ENCODE assay signal across 20 cellular contexts in the genomic region with DNA sequence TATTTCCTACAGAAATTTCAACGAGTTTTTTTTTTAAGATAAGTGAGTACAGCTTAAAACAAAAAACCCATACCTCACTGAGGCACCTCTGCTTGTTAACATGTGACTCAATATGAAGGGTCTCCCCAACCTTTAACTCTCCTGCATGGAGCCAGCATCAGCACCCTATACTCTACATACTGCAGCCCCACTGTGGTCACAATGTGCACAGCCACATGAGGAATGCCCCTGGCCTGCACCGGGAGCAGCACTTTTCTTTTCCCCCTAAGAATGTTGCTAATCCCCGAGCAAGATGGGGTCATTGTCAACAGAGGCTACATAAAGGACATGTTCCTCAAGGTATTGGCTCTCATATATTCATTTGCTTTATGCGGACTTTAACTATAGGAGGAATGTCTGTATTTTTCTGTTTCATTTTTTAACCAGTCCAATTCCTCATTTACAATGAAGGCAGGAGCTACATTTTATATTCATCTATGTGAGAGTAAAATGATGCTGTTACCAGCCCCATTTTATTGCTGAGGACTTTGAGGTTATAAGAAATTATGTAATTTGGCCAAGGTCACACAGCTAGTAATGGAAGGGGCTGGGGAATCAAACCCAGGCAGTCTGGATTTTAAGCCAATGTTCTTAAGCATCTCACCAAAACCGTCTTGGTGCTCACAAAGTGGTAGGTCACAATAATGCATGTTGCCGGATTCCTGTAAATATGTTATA.
DNase-seq lines count a peak whose midpoint lies in the region; ATAC-seq, FAIRE-seq and TF ChIP-seq lines count a peak whose summit lies in the region.
"Had no signal": no experiment of that assay in that cellular context is flagged by ENCODE, and none has a peak within 500 bp of the region (broad histone marks: within the 10 kb centered on the region; RNA-seq: fewer than 3 reads in every experiment).

No MANE protein-coding gene starts in this region.

- TF ChIP-seq POLR2A in HepG2 (IDR thresholded peaks at IDR 0.05; ENCODE audit: insufficient read depth in 1 of 2, low read depth in 2 of 2, low read length in 2 of 2): no peak

- peak overlapping the region; percentile 67 to 71 for H3K27ac ChIP-seq in liver (ENCODE audit: low read depth in 1 of 2, low read length in 2 of 2)
- no peak overlapping the region for H3K27ac ChIP-seq in HepG2 (ENCODE audit: extremely low read length, insufficient read depth, low read length)
- H3K27ac ChIP-seq: 22Rv1, HL-60 had no signal

- no peak for FAIRE-seq in HepG2 (lab: Jason Lieb, UNC)
- FAIRE-seq: GM12891, K562 had no signal

- H3K4me1 Mint-ChIP-seq in WTC11: peaks cover 7% of the 10 kb centered on the region
- H3K4me1 Mint-ChIP-seq in activated CD4-positive, alpha-beta T cell treated with anti-CD3 and anti-CD28 coated beads, Interleukin-2, amount 10 ng/mL, durations not matched to agents 7 days and 5 days: peaks cover 4% of the 10 kb centered on the region
- H3K4me1 Mint-ChIP-seq in activated T-cell treated with anti-CD3 and anti-CD28 coated beads, Interleukin-2, amount 50 U/mL, for 72 hours (ENCODE audit: low read depth): no peaks in the 10 kb centered on the region
- no peaks in the 10 kb centered on the region for H3K4me1 Mint-ChIP-seq in activated naive CD8-positive, alpha-beta T cell treated with anti-CD3 and anti-CD28 coated beads for 36 hours

- H3K27ac Mint-ChIP-seq in WTC11: no peak overlapping the region
- no peak overlapping the region for H3K27ac Mint-ChIP-seq in activated CD4-positive, alpha-beta T cell treated with anti-CD3 and anti-CD28 coated beads, Interleukin-2, amount 10 ng/mL, durations not matched to agents 7 days and 5 days
- H3K27ac Mint-ChIP-seq in activated T-cell treated with anti-CD3 and anti-CD28 coated beads, Interleukin-2, amount 50 U/mL, for 72 hours: no peak overlapping the region
- H3K27ac Mint-ChIP-seq in activated naive CD8-positive, alpha-beta T cell treated with anti-CD3 and anti-CD28 coated beads for 36 hours: no peak overlapping the region
- H3K27ac Mint-ChIP-seq: CD4-positive, alpha-beta T cell; HFFc6 had no signal

- H3K4me3 ChIP-seq in liver (ENCODE audit: low read depth in 1 of 3, low read length in 3 of 3): no peak overlapping the region
- H3K4me3 ChIP-seq in HepG2 (replicated peaks in 1 of 3; ENCODE audit: insufficient read depth in 1 of 3, low read depth in 2 of 3, low read length in 3 of 3): no peak overlapping the region
- no peak overlapping the region for H3K4me3 ChIP-seq in mucosa of descending colon
- H3K4me3 ChIP-seq: K562 had no signal

- H3K79me2 ChIP-seq in HepG2 (ENCODE audit: insufficient read depth, low read length): no peaks in the 10 kb centered on the region

- H2AFZ ChIP-seq in HepG2 (ENCODE audit: low read length): no peak overlapping the region

- H3K4me3 Mint-ChIP-seq in WTC11: no peak overlapping the region
- H3K4me3 Mint-ChIP-seq in activated CD4-positive, alpha-beta T cell treated with anti-CD3 and anti-CD28 coated beads, Interleukin-2, amount 10 ng/mL, durations not matched to agents 7 days and 5 days: no peak overlapping the region
- H3K4me3 Mint-ChIP-seq in activated T-cell treated with anti-CD3 and anti-CD28 coated beads, Interleukin-2, amount 50 U/mL, for 72 hours: no peak overlapping the region
- H3K4me3 Mint-ChIP-seq in activated naive CD8-positive, alpha-beta T cell treated with anti-CD3 and anti-CD28 coated beads for 36 hours: no peak overlapping the region
- H3K4me3 Mint-ChIP-seq: CD4-positive, alpha-beta T cell; HFFc6 had no signal

- no TSS peak for BruUV-seq in HepG2 (replicated peaks; lab: Mats Ljungman, UMichigan)

- H3K36me3 Mint-ChIP-seq in WTC11: no peaks in the 10 kb centered on the region
- H3K36me3 Mint-ChIP-seq in activated CD4-positive, alpha-beta T cell treated with anti-CD3 and anti-CD28 coated beads, Interleukin-2, amount 10 ng/mL, durations not matched to agents 7 days and 5 days (ENCODE audit: low read depth): no peaks in the 10 kb centered on the region
- no peaks in the 10 kb centered on the region for H3K36me3 Mint-ChIP-seq in activated T-cell treated with anti-CD3 and anti-CD28 coated beads, Interleukin-2, amount 50 U/mL, for 72 hours (ENCODE audit: insufficient read depth in 2 of 2)
- no peaks in the 10 kb centered on the region for H3K36me3 Mint-ChIP-seq in activated naive CD8-positive, alpha-beta T cell treated with anti-CD3 and anti-CD28 coated beads for 36 hours

- 84% methylated on average over 6 of the region's 6 CpGs for WGBS in liver
- 34% methylated on average over 6 of the region's 6 CpGs for WGBS in HepG2 (ENCODE audit: low lambda C conversion rate)

- DNase-seq in HepG2 (ENCODE audit: low spot score) (no peak), WTC11 (ENCODE audit: low spot score) (no peak), mucosa of descending colon (no peak), NAMALWA (ENCODE audit: low spot score) (no peak)
- DNase-seq in activated CD4-positive, alpha-beta T cell treated with anti-CD3 and anti-CD28 coated beads, Interleukin-2, amount 10 ng/mL, durations not matched to agents 7 days and 5 days: no peak
- DNase-seq in activated T-cell treated with anti-CD3 and anti-CD28 coated beads, Interleukin-2, amount 50 U/mL, for 72 hours: no peak
- no peak for DNase-seq in activated naive CD8-positive, alpha-beta T cell treated with anti-CD3 and anti-CD28 coated beads for 36 hours
- DNase-seq: AML-193; C1 segment of cervical spinal cord; Calu3; CD4-positive, alpha-beta T cell; DMS79; GOT3; HCEC 1CT; HFFc6 had no signal

- peaks cover 64% of the 10 kb centered on the region for H3K27me3 Mint-ChIP-seq in WTC11 (ENCODE audit: low read depth)
- H3K27me3 Mint-ChIP-seq in activated CD4-positive, alpha-beta T cell treated with anti-CD3 and anti-CD28 coated beads, Interleukin-2, amount 10 ng/mL, durations not matched to agents 7 days and 5 days: no peaks in the 10 kb centered on the region
- H3K27me3 Mint-ChIP-seq in activated T-cell treated with anti-CD3 and anti-CD28 coated beads, Interleukin-2, amount 50 U/mL, for 72 hours (ENCODE audit: low read depth): peaks cover 12% of the 10 kb centered on the region
- H3K27me3 Mint-ChIP-seq in activated naive CD8-positive, alpha-beta T cell treated with anti-CD3 and anti-CD28 coated beads for 36 hours: peaks cover 2% of the 10 kb centered on the region

- H4K20me1 ChIP-seq in HepG2 (ENCODE audit: insufficient read depth, low read length): no peaks in the 10 kb centered on the region

- in situ Hi-C loops in HepG2 (cut with HindIII; ENCODE audit: extremely low pct_ligation_motif_present, low pct_unique_long_range_greater_than_20kb): no loop called here

- ATAC-seq in HepG2 (no peak), WTC11 (peak; percentile 56; the same call in 1 of the 2 replicates), mucosa of descending colon (peak; percentile 65)
- ATAC-seq in activated T-cell treated with anti-CD3 and anti-CD28 coated beads, Interleukin-2, amount 50 U/mL, for 72 hours (replicated peaks in 1 of 2): no peak
- ATAC-seq: K562 had no signal

- H3K4me1 ChIP-seq in liver (ENCODE audit: control insufficient read depth in 4 of 4, insufficient read depth in 4 of 4, low read length in 3 of 4) (peaks cover 5 to 47% (median 41%) of the 10 kb centered on the region in 4 donors), HepG2 (ENCODE audit: insufficient read depth, low read length) (peaks cover 35% of the 10 kb centered on the region), mucosa of descending colon (ENCODE audit: low read depth) (no peaks in the 10 kb centered on the region)

- CTCF ChIA-PET in HepG2 (lab: Yijun Ruan, JAX; ENCODE audit: low intra/inter-chr PET ratio, low total read pairs) (no interaction called here), WTC11 (lab: Charles Lee) (no interaction called here)
- CTCF ChIA-PET in activated CD4-positive, alpha-beta T cell treated with anti-CD3 and anti-CD28 coated beads, Interleukin-2, amount 10 ng/mL, durations not matched to agents 7 days and 5 days (lab: Charles Lee): no interaction called here

- POLR2A ChIA-PET in HepG2 (lab: Yijun Ruan, JAX): no interaction called here
- POLR2A ChIA-PET in WTC11 (lab: Charles Lee): no interaction called here
- POLR2A ChIA-PET in activated CD4-positive, alpha-beta T cell treated with anti-CD3 and anti-CD28 coated beads, Interleukin-2, amount 10 ng/mL, durations not matched to agents 7 days and 5 days (lab: Charles Lee): no interaction called here

- H3K27me3 ChIP-seq in liver (ENCODE audit: control insufficient read depth in 4 of 4, insufficient read depth in 4 of 4, low read length in 3 of 4): no peaks in the 10 kb centered on the region
- peaks cover 0 to 2% of the 10 kb centered on the region in 2 experiments; a peak in 1 of 5 replicates for H3K27me3 ChIP-seq in HepG2 (ENCODE audit: control insufficient read depth in 1 of 2, insufficient read depth in 2 of 2, low read length in 2 of 2)

- intact Hi-C loops in HepG2 (cut with micrococcal nuclease; ENCODE audit: unreplicated experiment) (no loop called here), mucosa of descending colon (cut with DNase I, micrococcal nuclease) (no loop called here)

- H3K9me3 Mint-ChIP-seq in WTC11: peaks cover 4% of the 10 kb centered on the region; the same call in 1 of the 2 replicates
- H3K9me3 Mint-ChIP-seq in activated CD4-positive, alpha-beta T cell treated with anti-CD3 and anti-CD28 coated beads, Interleukin-2, amount 10 ng/mL, durations not matched to agents 7 days and 5 days: no peaks in the 10 kb centered on the region
- no peaks in the 10 kb centered on the region for H3K9me3 Mint-ChIP-seq in activated T-cell treated with anti-CD3 and anti-CD28 coated beads, Interleukin-2, amount 50 U/mL, for 72 hours
- H3K9me3 Mint-ChIP-seq in activated naive CD8-positive, alpha-beta T cell treated with anti-CD3 and anti-CD28 coated beads for 36 hours: no peaks in the 10 kb centered on the region
- H3K9me3 Mint-ChIP-seq: CD4-positive, alpha-beta T cell; HFFc6 had no signal

- no peaks in the 10 kb centered on the region for H3K36me3 ChIP-seq in liver (ENCODE audit: control insufficient read depth in 4 of 4, insufficient read depth in 3 of 4, low read depth in 1 of 4, low read length in 3 of 4)
- no peaks in the 10 kb centered on the region for H3K36me3 ChIP-seq in HepG2 (replicated peaks in 1 of 2; ENCODE audit: control insufficient read depth in 1 of 2, insufficient read depth in 2 of 2, low read length in 2 of 2)
- no peaks in the 10 kb centered on the region for H3K36me3 ChIP-seq in mucosa of descending colon (ENCODE audit: low read depth)

- TF ChIP-seq RAD21 in liver (IDR thresholded peaks at IDR 0.05) (no peak), HepG2 (CRISPR knock-in tag; IDR thresholded peaks at IDR 0.05) (no peak)

- H3K9me3 ChIP-seq in liver (ENCODE audit: control insufficient read depth in 4 of 4, low read length in 3 of 4) (no peaks in the 10 kb centered on the region), HepG2 (ENCODE audit: low read length) (no peaks in the 10 kb centered on the region), mucosa of descending colon (no peaks in the 10 kb centered on the region)

- H3K4me2 ChIP-seq in HepG2 (ENCODE audit: low read depth, low read length): no peak overlapping the region

- H3K9ac ChIP-seq in liver (ENCODE audit: low read depth in 1 of 2, low read length in 2 of 2) (no peak overlapping the region), HepG2 (ENCODE audit: insufficient read depth, low read depth, low read length) (no peak overlapping the region)

- no peak for TF ChIP-seq EP300 in HepG2 (IDR thresholded peaks at IDR 0.05; ENCODE audit: low read depth in 2 of 2, low read length in 2 of 2)
- TF ChIP-seq EP300 in HepG2 (CRISPR knock-in tag; IDR thresholded peaks at IDR 0.05; ENCODE audit: borderline replicate concordance): no peak

- TF ChIP-seq CTCF in liver (IDR thresholded peaks at IDR 0.05; ENCODE audit: low read depth, low read length, missing input control) (no peak), HepG2 (CRISPR knock-in tag; IDR thresholded peaks at IDR 0.05) (no peak), WTC11 (IDR thresholded peaks at IDR 0.05) (no peak), mucosa of descending colon (IDR thresholded peaks at IDR 0.05) (no peak)

Comparison
In these comparisons a context has a peak if more than half of its experiments do, and no peak if none do; other contexts are left out.
1. ATAC-seq: peak in WTC11 (single experiment) and mucosa of descending colon (single experiment); none in HepG2 (single experiment) and activated T-cell treated with anti-CD3 and anti-CD28 coated beads, Interleukin-2, amount 50 U/mL, for 72 hours (0 of 2).